25 cellular contexts compared by ENCODE assay signal in genomic region chr1:25623731-25624130, GRCh38. TPM values are rescaled to one million over a fixed set of nuclear protein-coding genes. Genes with fewer than 3 reads are reported as not detected.
DNase-seq lines count a peak whose midpoint lies in the region; ATAC-seq and TF ChIP-seq lines count a peak whose summit lies in the region.
"Had no signal": no experiment of that assay in that cellular context is flagged by ENCODE, and none has a peak within 500 bp of the region (broad histone marks: within the 10 kb centered on the region; RNA-seq: fewer than 3 reads in every experiment).

No MANE protein-coding gene starts in this region.

- H3K4me1 ChIP-seq in HAP-1 = no peaks in the 10 kb centered on the region
- no peaks in the 10 kb centered on the region for H3K4me1 ChIP-seq in A673 (ENCODE audit: insufficient read depth, low read length, poor library complexity, severe bottlenecking)
- H3K4me1 ChIP-seq: A549 had no signal

- H3K4me3 ChIP-seq in HAP-1 = no peak overlapping the region
- H3K4me3 ChIP-seq in A673 (ENCODE audit: low read depth, low read length, poor library complexity, severe bottlenecking) = no peak overlapping the region
- H3K4me3 ChIP-seq: A549, left ventricle myocardium inferior, MG63, testis had no signal

- peaks cover 65% of the 10 kb centered on the region for H3K36me3 Mint-ChIP-seq in activated CD4-positive, alpha-beta T cell treated with anti-CD3 and anti-CD28 coated beads, Interleukin-2, amount 10 ng/mL, durations not matched to agents 7 days and 5 days (ENCODE audit: low read depth)
- H3K36me3 Mint-ChIP-seq in CD4-positive, alpha-beta T cell (ENCODE audit: low read depth) = peaks cover 52% of the 10 kb centered on the region
- H3K36me3 Mint-ChIP-seq in activated CD8-positive, alpha-beta T cell treated with anti-CD3 and anti-CD28 coated beads for 36 hours (ENCODE audit: low read depth) = peaks cover 3% of the 10 kb centered on the region
- peaks cover 0 to 14% (median 13%) of the 10 kb centered on the region in 3 donors for H3K36me3 Mint-ChIP-seq in naive thymus-derived CD8-positive, alpha-beta T cell

- DNase-seq in activated CD4-positive, alpha-beta T cell treated with anti-CD3 and anti-CD28 coated beads, Interleukin-2, amount 10 ng/mL, durations not matched to agents 7 days and 5 days = no peak
- DNase-seq in activated CD4-positive, alpha-beta T cell treated with anti-CD3 and anti-CD28 coated beads for 1 hour = no peak
- DNase-seq in CD4-positive, alpha-beta T cell = no peak
- DNase-seq in activated CD8-positive, alpha-beta T cell treated with anti-CD3 and anti-CD28 coated beads for 36 hours = no peak
- no peak for DNase-seq in naive thymus-derived CD8-positive, alpha-beta T cell
- DNase-seq in HAP-1 (ENCODE audit: low spot score in 2 of 2) (no peak), A673 (ENCODE audit: low spot score) (no peak), cortex of kidney (lab: John Stamatoyannopoulos, UW) (no peak)
- DNase-seq: activated CD4-positive, CD25-positive, alpha-beta regulatory T cell; caudate nucleus; COR-L47; effector memory CD8-positive, alpha-beta T cell; H9; KG1; left ventricle myocardium inferior; mesenchymal stem cell; MG63; NCI-H1105 treated with DMSO at 0.1 percent for 48 hours; NCI-H187 treated with DMSO at 0.1 percent for 48 hours; NCI-H2171; PC-3; small intestine; testis had no signal

- H3K36me3 ChIP-seq in HAP-1 (replicated peaks) (no peaks in the 10 kb centered on the region), A673 (ENCODE audit: insufficient read depth, low read length, poor library complexity, severe bottlenecking) (no peaks in the 10 kb centered on the region)
- H3K36me3 ChIP-seq: left ventricle myocardium inferior, MG63 had no signal

- H3K27me3 ChIP-seq in CD4-positive, alpha-beta T cell (ENCODE audit: control insufficient read depth, insufficient read depth, low read length) = no peaks in the 10 kb centered on the region
- no peaks in the 10 kb centered on the region for H3K27me3 ChIP-seq in HAP-1 (ENCODE audit: low read depth)
- H3K27me3 ChIP-seq in A673 (replicated peaks; ENCODE audit: insufficient read depth, low read depth, low read length, poor library complexity) = peaks cover 36% of the 10 kb centered on the region
- H3K27me3 ChIP-seq: testis had no signal

- no peak for ATAC-seq in CD4-positive, alpha-beta T cell (ENCODE audit: poor library complexity)
- no peak for ATAC-seq in activated CD8-positive, alpha-beta T cell treated with anti-CD3 and anti-CD28 coated beads for 36 hours
- ATAC-seq in naive thymus-derived CD8-positive, alpha-beta T cell = no peak
- ATAC-seq: A549, PC-3 had no signal

- no peak for TF ChIP-seq CTCF in CD4-positive, alpha-beta T cell (IDR thresholded peaks at IDR 0.05)
- TF ChIP-seq CTCF in activated CD8-positive, alpha-beta T cell treated with anti-CD3 and anti-CD28 coated beads for 36 hours (IDR thresholded peaks at IDR 0.05) = no peak
- no peak for TF ChIP-seq CTCF in A673 (conservative IDR thresholded peaks at IDR 0.05; ENCODE audit: low read depth, low read length)

- no peak overlapping the region for H3K27ac ChIP-seq in CD4-positive, alpha-beta T cell (ENCODE audit: low read depth, low read length)
- H3K27ac ChIP-seq in A673 (ENCODE audit: low read depth, low read length, poor library complexity, severe bottlenecking) = no peak overlapping the region
- H3K27ac ChIP-seq: A549, HL-60, testis had no signal

- POLR2A ChIA-PET in activated CD4-positive, alpha-beta T cell treated with anti-CD3 and anti-CD28 coated beads, Interleukin-2, amount 10 ng/mL, durations not matched to agents 7 days and 5 days (lab: Charles Lee) = interaction anchor here (0.6 kb wide), 1 partner anchor 97 kb away, joined by 6 read pairs; no protein-coding TSS in a partner anchor
- POLR2A ChIA-PET in CD4-positive, alpha-beta T cell (lab: Charles Lee) = interaction anchor here (0.7 to 7.0 kb wide), 10 partner anchors 8 to 152 kb away, joined by 3 to 64 read pairs (median 6); no protein-coding TSS in a partner anchor
- POLR2A ChIA-PET in activated CD8-positive, alpha-beta T cell treated with anti-CD3 and anti-CD28 coated beads for 36 hours (lab: Charles Lee) = interaction anchor here (0.8 to 3.3 kb wide), 8 partner anchors 9 to 151 kb away, joined by 3 to 15 read pairs (median 4); no protein-coding TSS in a partner anchor
- POLR2A ChIA-PET in naive thymus-derived CD8-positive, alpha-beta T cell (lab: Charles Lee) = interaction anchor here (0.7 to 8.6 kb wide), 9 partner anchors 8 to 185 kb away, joined by 3 to 91 read pairs (median 5); no protein-coding TSS in a partner anchor
- POLR2A ChIA-PET in A673 (lab: Charles Lee; ENCODE audit: low non-redundant PET) = no interaction called here

- H3K9me3 ChIP-seq in CD4-positive, alpha-beta T cell (ENCODE audit: control insufficient read depth, low read length) = no peaks in the 10 kb centered on the region
- H3K9me3 ChIP-seq in HAP-1 (no peaks in the 10 kb centered on the region; the same call in 1 of the 2 replicates), A673 (ENCODE audit: low read depth, low read length, poor library complexity, severe bottlenecking) (no peaks in the 10 kb centered on the region)
- H3K9me3 ChIP-seq: A549, left ventricle myocardium inferior, MG63, testis had no signal

- peak overlapping the region; percentile 98 for H3K4me3 Mint-ChIP-seq in activated CD4-positive, alpha-beta T cell treated with anti-CD3 and anti-CD28 coated beads, Interleukin-2, amount 10 ng/mL, durations not matched to agents 7 days and 5 days
- peak overlapping the region; percentile 100 for H3K4me3 Mint-ChIP-seq in CD4-positive, alpha-beta T cell
- H3K4me3 Mint-ChIP-seq in activated CD8-positive, alpha-beta T cell treated with anti-CD3 and anti-CD28 coated beads for 36 hours = no peak overlapping the region
- H3K4me3 Mint-ChIP-seq in naive thymus-derived CD8-positive, alpha-beta T cell = peak overlapping the region in 9 of 10 donors; percentile 20 to 100 (median 98)
- H3K4me3 Mint-ChIP-seq: effector memory CD8-positive, alpha-beta T cell; H9 had no signal

- no TSS peak for BruUV-seq in A673 (replicated peaks; lab: Mats Ljungman, UMichigan)

- CTCF ChIA-PET in activated CD4-positive, alpha-beta T cell treated with anti-CD3 and anti-CD28 coated beads, Interleukin-2, amount 10 ng/mL, durations not matched to agents 7 days and 5 days (lab: Charles Lee) = interaction anchor here (0.6 to 1.5 kb wide), 7 partner anchors 15 to 1170 kb away, joined by 3 to 6 read pairs (median 4); no protein-coding TSS in a partner anchor
- CTCF ChIA-PET in CD4-positive, alpha-beta T cell (lab: Charles Lee) = interaction anchor here (1.0 to 2.6 kb wide), 6 partner anchors 8 to 152 kb away, joined by 3 to 17 read pairs (median 7); no protein-coding TSS in a partner anchor
- CTCF ChIA-PET in activated CD8-positive, alpha-beta T cell treated with anti-CD3 and anti-CD28 coated beads for 36 hours (lab: Charles Lee) = interaction anchor here (1.0 to 3.2 kb wide), 9 partner anchors 8 to 148 kb away, joined by 4 to 20 read pairs (median 8); no protein-coding TSS in a partner anchor
- CTCF ChIA-PET in A673 (lab: Charles Lee) = no interaction called here

- intact Hi-C loops in CD4-positive, alpha-beta T cell (cut with DNase I, micrococcal nuclease) = loop anchor here (2.0 to 5.0 kb wide), 5 partner anchors 34 to 151 kb away; no protein-coding TSS in a partner anchor
- intact Hi-C loops in activated CD8-positive, alpha-beta T cell treated with anti-CD3 and anti-CD28 coated beads for 36 hours (cut with micrococcal nuclease) = loop anchor here (5.0 kb wide), 2 partner anchors 54 to 174 kb away; no protein-coding TSS in a partner anchor
- intact Hi-C loops in A673 (cut with micrococcal nuclease; ENCODE audit: unreplicated experiment) = no loop called here

- peaks cover 77% of the 10 kb centered on the region for H3K4me1 Mint-ChIP-seq in activated CD4-positive, alpha-beta T cell treated with anti-CD3 and anti-CD28 coated beads, Interleukin-2, amount 10 ng/mL, durations not matched to agents 7 days and 5 days
- peaks cover 93% of the 10 kb centered on the region for H3K4me1 Mint-ChIP-seq in CD4-positive, alpha-beta T cell (ENCODE audit: low read depth)
- peaks cover 72% of the 10 kb centered on the region for H3K4me1 Mint-ChIP-seq in activated CD8-positive, alpha-beta T cell treated with anti-CD3 and anti-CD28 coated beads for 36 hours (ENCODE audit: low read depth)
- H3K4me1 Mint-ChIP-seq in naive thymus-derived CD8-positive, alpha-beta T cell = peaks cover 48 to 92% (median 87%) of the 10 kb centered on the region in 4 donors

- H3K27ac Mint-ChIP-seq in activated CD4-positive, alpha-beta T cell treated with anti-CD3 and anti-CD28 coated beads, Interleukin-2, amount 10 ng/mL, durations not matched to agents 7 days and 5 days = peak overlapping the region; percentile 67
- H3K27ac Mint-ChIP-seq in CD4-positive, alpha-beta T cell = peak overlapping the region; percentile 93
- peak overlapping the region; percentile 31 for H3K27ac Mint-ChIP-seq in activated CD8-positive, alpha-beta T cell treated with anti-CD3 and anti-CD28 coated beads for 36 hours
- peak overlapping the region in 9 of 10 donors; percentile 33 to 98 (median 96) for H3K27ac Mint-ChIP-seq in naive thymus-derived CD8-positive, alpha-beta T cell

- in situ Hi-C loops in HAP-1 (cut with MboI; ENCODE audit: low sequenced_read_pairs) = loop anchor here (5.0 kb wide), 1 partner anchor 169 kb away; no protein-coding TSS in a partner anchor

- peaks cover 5% of the 10 kb centered on the region for H3K9me3 Mint-ChIP-seq in activated CD4-positive, alpha-beta T cell treated with anti-CD3 and anti-CD28 coated beads, Interleukin-2, amount 10 ng/mL, durations not matched to agents 7 days and 5 days
- H3K9me3 Mint-ChIP-seq in CD4-positive, alpha-beta T cell = peaks cover 2% of the 10 kb centered on the region
- H3K9me3 Mint-ChIP-seq in activated CD8-positive, alpha-beta T cell treated with anti-CD3 and anti-CD28 coated beads for 36 hours = peaks cover 4% of the 10 kb centered on the region
- H3K9me3 Mint-ChIP-seq in naive thymus-derived CD8-positive, alpha-beta T cell = peaks cover 0 to 8% (median 0%) of the 10 kb centered on the region in 9 donors
- H3K9me3 Mint-ChIP-seq: effector memory CD8-positive, alpha-beta T cell had no signal

- H3K27me3 Mint-ChIP-seq in activated CD4-positive, alpha-beta T cell treated with anti-CD3 and anti-CD28 coated beads, Interleukin-2, amount 10 ng/mL, durations not matched to agents 7 days and 5 days = peaks cover 14% of the 10 kb centered on the region
- H3K27me3 Mint-ChIP-seq in CD4-positive, alpha-beta T cell = no peaks in the 10 kb centered on the region
- no peaks in the 10 kb centered on the region for H3K27me3 Mint-ChIP-seq in activated CD8-positive, alpha-beta T cell treated with anti-CD3 and anti-CD28 coated beads for 36 hours
- peaks cover 0 to 4% (median 0%) of the 10 kb centered on the region in 5 donors for H3K27me3 Mint-ChIP-seq in naive thymus-derived CD8-positive, alpha-beta T cell
- H3K27me3 Mint-ChIP-seq: effector memory CD8-positive, alpha-beta T cell had no signal

RNA-seq across cellular contexts. Expression of gene MAN1C1, which starts 7.1 kb away (rescaled TPM):
- 10 to 100 TPM; 28.9 to 31.1 TPM for total RNA-seq in activated CD4-positive, alpha-beta T cell treated with anti-CD3 and anti-CD28 coated beads, Interleukin-2, amount 10 ng/mL, durations not matched to agents 7 days and 5 days
- 10 to 100 TPM; 44.4 to 46.9 TPM for total RNA-seq in CD4-positive, alpha-beta T cell
- 1 to 10 TPM; 3.7 to 4.4 TPM for total RNA-seq in activated CD8-positive, alpha-beta T cell treated with anti-CD3 and anti-CD28 coated beads for 36 hours
- 10 to 100 TPM; 46.0 to 47.2 TPM for total RNA-seq in naive thymus-derived CD8-positive, alpha-beta T cell
- polyA plus RNA-seq in naive thymus-derived CD8-positive, alpha-beta T cell = 10 to 100 TPM; 11.3 to 48.3 (median 11.7) TPM
- total RNA-seq in A673 (2021) = 0.21 and 0.22 TPM in 2 replicates

Comparison
In these comparisons a context has a peak if more than half of its experiments do, and no peak if none do; other contexts are left out.
1. H3K27ac Mint-ChIP-seq: peak in every context shown above with its lines; median percentile 96 in naive thymus-derived CD8-positive, alpha-beta T cell; 93 in CD4-positive, alpha-beta T cell; 67 in activated CD4-positive, alpha-beta T cell treated with anti-CD3 and anti-CD28 coated beads, Interleukin-2, amount 10 ng/mL, durations not matched to agents 7 days and 5 days; 31 in activated CD8-positive, alpha-beta T cell treated with anti-CD3 and anti-CD28 coated beads for 36 hours.
2. RNA of gene MAN1C1, which starts 7.1 kb away (total RNA-seq): 46.0 to 47.2 TPM in naive thymus-derived CD8-positive, alpha-beta T cell, 44.4 to 46.9 TPM in CD4-positive, alpha-beta T cell and 28.9 to 31.1 TPM in activated CD4-positive, alpha-beta T cell treated with anti-CD3 and anti-CD28 coated beads, Interleukin-2, amount 10 ng/mL, durations not matched to agents 7 days and 5 days; 3.7 to 4.4 TPM in activated CD8-positive, alpha-beta T cell treated with anti-CD3 and anti-CD28 coated beads for 36 hours and 0.21 to 0.22 TPM in A673; every median in the first group is over 4 times any median in the second.